ENCODE assay signal across 1 cellular context in the genomic region with DNA sequence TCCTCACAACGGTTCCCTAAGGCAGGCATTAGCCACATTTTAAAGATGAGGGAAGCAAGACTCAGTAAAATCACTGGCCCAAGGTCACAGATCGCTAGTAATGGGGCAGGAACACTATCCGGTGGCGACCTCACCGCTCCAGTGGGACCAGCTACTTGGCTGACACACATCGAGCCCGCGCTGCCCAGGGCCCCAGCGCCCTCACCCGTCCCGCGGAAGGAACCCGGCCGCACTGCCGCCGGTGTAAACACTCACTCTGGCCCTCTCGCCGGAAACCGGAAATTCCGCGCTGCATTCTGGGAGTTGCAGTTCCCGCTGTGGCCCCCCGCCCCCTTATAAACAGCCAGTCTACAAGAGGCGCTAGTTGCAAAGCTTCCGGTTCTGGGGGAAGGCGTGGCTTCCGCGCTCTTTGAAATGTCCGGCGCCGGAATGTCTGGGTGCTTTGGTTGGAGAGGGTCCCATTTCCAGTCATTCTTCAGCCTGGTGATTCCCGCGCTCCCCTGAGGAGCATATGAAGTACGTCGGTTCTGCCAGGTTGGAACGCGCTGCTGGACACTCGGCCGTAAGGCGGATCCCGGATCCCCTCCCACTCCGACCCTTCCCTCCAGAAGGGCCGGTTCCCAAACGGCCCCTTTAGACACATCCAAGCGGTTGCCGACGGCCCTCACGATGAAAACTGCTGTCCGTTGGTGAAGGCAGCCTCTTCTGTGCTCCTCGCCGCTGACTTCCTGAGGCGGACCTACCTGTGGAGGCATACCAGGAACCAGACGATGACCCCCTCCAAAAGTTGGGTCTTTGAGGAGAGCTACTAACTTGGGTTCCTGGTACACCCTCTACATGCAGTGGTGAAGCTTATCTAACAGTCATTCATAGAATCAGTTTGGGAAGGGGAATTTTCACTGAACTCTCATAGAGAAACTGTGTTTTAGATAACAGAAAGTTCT.
TF ChIP-seq lines count a peak whose summit lies in the region.

UBL7 (minus strand) TSS at position 258 of the 944 bp plus-strand sequence. CDS start 2,293 bp downstream, outside the sequence.

TF ChIP-seq in K562, 482 proteins besides CTCF, POLR2A, EP300 and RAD21 (continued from another document and continues in another):
- TF ChIP-seq ETV1 (tag; conservative IDR thresholded peaks at IDR 0.05; ENCODE audit: low read depth) (peak; percentile 94), ZNF79 (CRISPR knock-in tag; IDR thresholded peaks at IDR 0.05; ENCODE audit: low read depth) (no peak), NFRKB (IDR thresholded peaks at IDR 0.05; ENCODE audit: low read depth) (peak; percentile 37), ZNF121 (CRISPR knock-in tag; conservative IDR thresholded peaks at IDR 0.05) (no peak), ARNT (IDR thresholded peaks at IDR 0.05) (peak in 1 of 2 experiments; percentile 42; a peak in 1 of 4 replicates), ZFP91 (CRISPR knock-in tag; IDR thresholded peaks at IDR 0.05) (no peak), ZNF584 (CRISPR knock-in tag; IDR thresholded peaks at IDR 0.05; ENCODE audit: low read depth) (no peak), CHD7 (IDR thresholded peaks at IDR 0.05; ENCODE audit: low read depth, low read length) (no peak), DDX20 (tag; IDR thresholded peaks at IDR 0.05; ENCODE audit: low read depth) (no peak)
- TF ChIP-seq, protein P1, sequence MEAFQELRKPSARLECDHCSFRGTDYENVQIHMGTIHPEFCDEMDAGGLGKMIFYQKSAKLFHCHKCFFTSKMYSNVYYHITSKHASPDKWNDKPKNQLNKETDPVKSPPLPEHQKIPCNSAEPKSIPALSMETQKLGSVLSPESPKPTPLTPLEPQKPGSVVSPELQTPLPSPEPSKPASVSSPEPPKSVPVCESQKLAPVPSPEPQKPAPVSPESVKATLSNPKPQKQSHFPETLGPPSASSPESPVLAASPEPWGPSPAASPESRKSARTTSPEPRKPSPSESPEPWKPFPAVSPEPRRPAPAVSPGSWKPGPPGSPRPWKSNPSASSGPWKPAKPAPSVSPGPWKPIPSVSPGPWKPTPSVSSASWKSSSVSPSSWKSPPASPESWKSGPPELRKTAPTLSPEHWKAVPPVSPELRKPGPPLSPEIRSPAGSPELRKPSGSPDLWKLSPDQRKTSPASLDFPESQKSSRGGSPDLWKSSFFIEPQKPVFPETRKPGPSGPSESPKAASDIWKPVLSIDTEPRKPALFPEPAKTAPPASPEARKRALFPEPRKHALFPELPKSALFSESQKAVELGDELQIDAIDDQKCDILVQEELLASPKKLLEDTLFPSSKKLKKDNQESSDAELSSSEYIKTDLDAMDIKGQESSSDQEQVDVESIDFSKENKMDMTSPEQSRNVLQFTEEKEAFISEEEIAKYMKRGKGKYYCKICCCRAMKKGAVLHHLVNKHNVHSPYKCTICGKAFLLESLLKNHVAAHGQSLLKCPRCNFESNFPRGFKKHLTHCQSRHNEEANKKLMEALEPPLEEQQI (IDR thresholded peaks at IDR 0.05) = no peak
- TF ChIP-seq, protein P2, sequence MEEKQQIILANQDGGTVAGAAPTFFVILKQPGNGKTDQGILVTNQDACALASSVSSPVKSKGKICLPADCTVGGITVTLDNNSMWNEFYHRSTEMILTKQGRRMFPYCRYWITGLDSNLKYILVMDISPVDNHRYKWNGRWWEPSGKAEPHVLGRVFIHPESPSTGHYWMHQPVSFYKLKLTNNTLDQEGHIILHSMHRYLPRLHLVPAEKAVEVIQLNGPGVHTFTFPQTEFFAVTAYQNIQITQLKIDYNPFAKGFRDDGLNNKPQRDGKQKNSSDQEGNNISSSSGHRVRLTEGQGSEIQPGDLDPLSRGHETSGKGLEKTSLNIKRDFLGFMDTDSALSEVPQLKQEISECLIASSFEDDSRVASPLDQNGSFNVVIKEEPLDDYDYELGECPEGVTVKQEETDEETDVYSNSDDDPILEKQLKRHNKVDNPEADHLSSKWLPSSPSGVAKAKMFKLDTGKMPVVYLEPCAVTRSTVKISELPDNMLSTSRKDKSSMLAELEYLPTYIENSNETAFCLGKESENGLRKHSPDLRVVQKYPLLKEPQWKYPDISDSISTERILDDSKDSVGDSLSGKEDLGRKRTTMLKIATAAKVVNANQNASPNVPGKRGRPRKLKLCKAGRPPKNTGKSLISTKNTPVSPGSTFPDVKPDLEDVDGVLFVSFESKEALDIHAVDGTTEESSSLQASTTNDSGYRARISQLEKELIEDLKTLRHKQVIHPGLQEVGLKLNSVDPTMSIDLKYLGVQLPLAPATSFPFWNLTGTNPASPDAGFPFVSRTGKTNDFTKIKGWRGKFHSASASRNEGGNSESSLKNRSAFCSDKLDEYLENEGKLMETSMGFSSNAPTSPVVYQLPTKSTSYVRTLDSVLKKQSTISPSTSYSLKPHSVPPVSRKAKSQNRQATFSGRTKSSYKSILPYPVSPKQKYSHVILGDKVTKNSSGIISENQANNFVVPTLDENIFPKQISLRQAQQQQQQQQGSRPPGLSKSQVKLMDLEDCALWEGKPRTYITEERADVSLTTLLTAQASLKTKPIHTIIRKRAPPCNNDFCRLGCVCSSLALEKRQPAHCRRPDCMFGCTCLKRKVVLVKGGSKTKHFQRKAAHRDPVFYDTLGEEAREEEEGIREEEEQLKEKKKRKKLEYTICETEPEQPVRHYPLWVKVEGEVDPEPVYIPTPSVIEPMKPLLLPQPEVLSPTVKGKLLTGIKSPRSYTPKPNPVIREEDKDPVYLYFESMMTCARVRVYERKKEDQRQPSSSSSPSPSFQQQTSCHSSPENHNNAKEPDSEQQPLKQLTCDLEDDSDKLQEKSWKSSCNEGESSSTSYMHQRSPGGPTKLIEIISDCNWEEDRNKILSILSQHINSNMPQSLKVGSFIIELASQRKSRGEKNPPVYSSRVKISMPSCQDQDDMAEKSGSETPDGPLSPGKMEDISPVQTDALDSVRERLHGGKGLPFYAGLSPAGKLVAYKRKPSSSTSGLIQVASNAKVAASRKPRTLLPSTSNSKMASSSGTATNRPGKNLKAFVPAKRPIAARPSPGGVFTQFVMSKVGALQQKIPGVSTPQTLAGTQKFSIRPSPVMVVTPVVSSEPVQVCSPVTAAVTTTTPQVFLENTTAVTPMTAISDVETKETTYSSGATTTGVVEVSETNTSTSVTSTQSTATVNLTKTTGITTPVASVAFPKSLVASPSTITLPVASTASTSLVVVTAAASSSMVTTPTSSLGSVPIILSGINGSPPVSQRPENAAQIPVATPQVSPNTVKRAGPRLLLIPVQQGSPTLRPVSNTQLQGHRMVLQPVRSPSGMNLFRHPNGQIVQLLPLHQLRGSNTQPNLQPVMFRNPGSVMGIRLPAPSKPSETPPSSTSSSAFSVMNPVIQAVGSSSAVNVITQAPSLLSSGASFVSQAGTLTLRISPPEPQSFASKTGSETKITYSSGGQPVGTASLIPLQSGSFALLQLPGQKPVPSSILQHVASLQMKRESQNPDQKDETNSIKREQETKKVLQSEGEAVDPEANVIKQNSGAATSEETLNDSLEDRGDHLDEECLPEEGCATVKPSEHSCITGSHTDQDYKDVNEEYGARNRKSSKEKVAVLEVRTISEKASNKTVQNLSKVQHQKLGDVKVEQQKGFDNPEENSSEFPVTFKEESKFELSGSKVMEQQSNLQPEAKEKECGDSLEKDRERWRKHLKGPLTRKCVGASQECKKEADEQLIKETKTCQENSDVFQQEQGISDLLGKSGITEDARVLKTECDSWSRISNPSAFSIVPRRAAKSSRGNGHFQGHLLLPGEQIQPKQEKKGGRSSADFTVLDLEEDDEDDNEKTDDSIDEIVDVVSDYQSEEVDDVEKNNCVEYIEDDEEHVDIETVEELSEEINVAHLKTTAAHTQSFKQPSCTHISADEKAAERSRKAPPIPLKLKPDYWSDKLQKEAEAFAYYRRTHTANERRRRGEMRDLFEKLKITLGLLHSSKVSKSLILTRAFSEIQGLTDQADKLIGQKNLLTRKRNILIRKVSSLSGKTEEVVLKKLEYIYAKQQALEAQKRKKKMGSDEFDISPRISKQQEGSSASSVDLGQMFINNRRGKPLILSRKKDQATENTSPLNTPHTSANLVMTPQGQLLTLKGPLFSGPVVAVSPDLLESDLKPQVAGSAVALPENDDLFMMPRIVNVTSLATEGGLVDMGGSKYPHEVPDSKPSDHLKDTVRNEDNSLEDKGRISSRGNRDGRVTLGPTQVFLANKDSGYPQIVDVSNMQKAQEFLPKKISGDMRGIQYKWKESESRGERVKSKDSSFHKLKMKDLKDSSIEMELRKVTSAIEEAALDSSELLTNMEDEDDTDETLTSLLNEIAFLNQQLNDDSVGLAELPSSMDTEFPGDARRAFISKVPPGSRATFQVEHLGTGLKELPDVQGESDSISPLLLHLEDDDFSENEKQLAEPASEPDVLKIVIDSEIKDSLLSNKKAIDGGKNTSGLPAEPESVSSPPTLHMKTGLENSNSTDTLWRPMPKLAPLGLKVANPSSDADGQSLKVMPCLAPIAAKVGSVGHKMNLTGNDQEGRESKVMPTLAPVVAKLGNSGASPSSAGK (IDR thresholded peaks at IDR 0.05) = no peak
